Comparison of ENCODE assay signal across 8 cellular contexts in the genomic region with DNA sequence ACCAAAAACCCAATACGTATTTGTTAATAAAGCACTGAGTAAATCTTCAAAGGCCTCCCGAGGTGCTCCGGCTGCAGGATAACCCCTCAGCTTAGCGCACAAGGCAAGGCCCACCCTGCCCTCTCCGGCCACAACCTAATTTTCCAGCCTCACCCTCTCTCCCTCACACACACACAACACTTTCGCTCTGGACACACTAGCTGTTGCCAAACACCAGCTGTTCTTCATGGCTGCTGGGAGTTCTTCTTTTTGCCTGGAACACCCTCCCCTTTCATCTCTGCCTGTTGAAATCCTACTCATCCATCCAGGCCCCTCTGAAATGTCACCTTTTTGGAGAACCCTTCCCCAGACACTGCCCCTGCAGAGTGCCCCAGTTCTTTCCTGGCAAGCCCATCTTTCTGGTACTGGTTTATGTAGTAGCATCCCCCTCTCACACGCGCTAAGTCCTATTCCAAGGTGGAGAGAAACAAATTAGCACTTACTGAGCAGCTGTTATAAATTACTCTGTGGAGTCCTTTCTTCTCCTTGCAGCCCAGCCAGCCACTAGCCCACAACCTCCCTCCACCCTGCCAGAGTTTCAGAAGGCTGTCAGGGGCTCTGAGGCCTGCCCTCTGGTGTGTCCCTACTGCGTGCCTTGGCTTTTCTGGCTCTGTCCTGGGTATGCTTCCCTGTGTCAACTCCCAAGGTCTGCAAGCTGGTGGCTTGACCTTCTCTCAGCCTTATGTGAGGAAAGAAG. TPM values are rescaled to one million over a fixed set of nuclear protein-coding genes. Genes with fewer than 3 reads are reported as not detected.
DNase-seq lines count a peak whose midpoint lies in the region; ATAC-seq and TF ChIP-seq lines count a peak whose summit lies in the region.

No MANE protein-coding gene starts in this region.

- peaks cover 4% of the 10 kb centered on the region for H3K9me3 Mint-ChIP-seq in Calu3 (ENCODE audit: low read depth, unreplicated experiment)
- no peaks in the 10 kb centered on the region for H3K9me3 Mint-ChIP-seq in brain

- peak overlapping the region; percentile 42 for H3K4me3 Mint-ChIP-seq in Calu3 (ENCODE audit: low read depth, unreplicated experiment)
- H3K4me3 Mint-ChIP-seq in brain, result peak overlapping the region; percentile 6 to 42 (median 23)

- H3K36me3 ChIP-seq in muscle layer of duodenum (ENCODE audit: control insufficient read depth in 1 of 2, insufficient read depth in 2 of 2, low read length in 2 of 2), result no peaks in the 10 kb centered on the region

- no peaks in the 10 kb centered on the region for H3K27me3 ChIP-seq in muscle layer of duodenum (ENCODE audit: low read depth, low read length)

- H3K27ac ChIP-seq in muscle layer of duodenum (ENCODE audit: low read length), result peak overlapping the region; percentile 74

- peak overlapping the region; percentile 48 to 63 for H3K4me3 ChIP-seq in muscle layer of duodenum (ENCODE audit: low read depth in 1 of 2, low read length in 2 of 2)

- TF ChIP-seq CTCF in Calu3 (IDR thresholded peaks at IDR 0.05; ENCODE audit: unreplicated experiment) (no peak), brain (conservative IDR thresholded peaks at IDR 0.05) (no peak)

- H3K36me3 Mint-ChIP-seq in Calu3 (ENCODE audit: insufficient read depth, unreplicated experiment) (no peaks in the 10 kb centered on the region), brain (no peaks in the 10 kb centered on the region)

- H3K27ac Mint-ChIP-seq in Calu3 (ENCODE audit: unreplicated experiment), result no peak overlapping the region
- peak overlapping the region in 3 of 5 experiments; percentile 2 to 14 (median 14) for H3K27ac Mint-ChIP-seq in brain

- no peak for ATAC-seq in GM19395 (IDR thresholded peaks at IDR 0.05; ENCODE audit: unreplicated experiment)
- ATAC-seq in GM19467 (IDR thresholded peaks at IDR 0.05; ENCODE audit: unreplicated experiment), result no peak

- intact Hi-C loops in Calu3 (cut with micrococcal nuclease; ENCODE audit: unreplicated experiment), result no loop called here

- peaks cover 6 to 15% of the 10 kb centered on the region in 2 donors for H3K4me1 ChIP-seq in muscle layer of duodenum (ENCODE audit: control insufficient read depth in 1 of 2, insufficient read depth in 2 of 2, low read length in 2 of 2)

- peaks cover 42% of the 10 kb centered on the region for H3K27me3 Mint-ChIP-seq in Calu3 (ENCODE audit: unreplicated experiment)
- peaks cover 17% of the 10 kb centered on the region for H3K27me3 Mint-ChIP-seq in brain

- BruUV-seq in Calu3 (replicated peaks; lab: Mats Ljungman, UMichigan), result no TSS peak

- H3K4me1 Mint-ChIP-seq in Calu3 (ENCODE audit: low read depth, unreplicated experiment) (peaks cover 17% of the 10 kb centered on the region), brain (peaks cover 10% of the 10 kb centered on the region)

- no peak for DNase-seq in Calu3
- DNase-seq in LHCN-M2 (ENCODE audit: low read depth), result peak; percentile 43
- DNase-seq in epidermal melanocyte (ENCODE audit: insufficient read length, low spot score), result no peak
- DNase-seq in NCI-H226, result no peak

- CTCF ChIA-PET in Calu3 (lab: Charles Lee), result interaction anchor here (1.3 kb wide), 1 partner anchor 453 kb away, joined by 4 read pairs; no protein-coding TSS in a partner anchor

- H3K9me3 ChIP-seq in muscle layer of duodenum (ENCODE audit: control insufficient read depth in 1 of 2, low read length in 2 of 2), result no peaks in the 10 kb centered on the region

RNA-seq across cellular contexts. Expression of a gene that starts 0.8 kb away (rescaled TPM):
- total RNA-seq in Calu3 (2022), result 9.5 and 11.1 TPM in 2 replicates
- 6.7 and 7.0 TPM in 2 replicates for total RNA-seq in LHCN-M2 (2014; rRNA removed)
- polyA plus RNA-seq in LHCN-M2 (2012), result 3.7 TPM
- 0.36 TPM for polyA plus RNA-seq in brain (ENCODE audit: insufficient read depth, low read depth, low replicate concordance)
